In the genomic region with DNA sequence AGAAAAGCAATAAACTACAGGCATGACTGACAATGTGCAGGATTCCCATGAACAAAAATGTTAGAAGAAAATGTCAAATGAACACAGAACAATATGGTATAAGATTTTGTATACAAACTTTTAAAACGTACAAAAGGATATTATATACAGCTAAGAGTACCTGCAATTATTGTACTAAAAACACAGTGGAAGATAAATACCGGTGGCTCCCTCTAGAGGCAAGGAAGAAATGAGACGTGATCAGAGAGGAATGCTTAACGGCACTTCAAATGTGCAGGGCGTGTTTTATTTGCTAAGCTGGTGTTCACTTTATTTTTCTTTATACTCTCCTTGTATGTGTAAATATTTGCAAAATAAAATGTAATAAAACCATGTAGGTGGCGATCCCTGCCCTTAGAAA, we compare ENCODE assay signal across 8 cellular contexts.
DNase-seq lines count a peak whose midpoint lies in the region; ATAC-seq, FAIRE-seq and TF ChIP-seq lines count a peak whose summit lies in the region.

No MANE protein-coding gene starts in this region.

- TF ChIP-seq POLR2A in A549 (IDR thresholded peaks at IDR 0.05; ENCODE audit: low read length) (no peak), GM12892 (IDR thresholded peaks at IDR 0.05; ENCODE audit: low read depth, low read length) (no peak)

- H3K4me1 ChIP-seq in A549: no peaks in the 10 kb centered on the region

- TF ChIP-seq CTCF in A549 (IDR thresholded peaks at IDR 0.05): peak; percentile 40
- TF ChIP-seq CTCF in LNCAP (IDR thresholded peaks at IDR 0.05): peak; percentile 72

- WGBS in A549 (ENCODE audit: missing lambda C conversion rate): 3% methylated on average over 6 of the region's 6 CpGs

- no peak overlapping the region for H3K4me2 ChIP-seq in A549

- H3K27ac ChIP-seq in A549: no peak overlapping the region

- no peaks in the 10 kb centered on the region for H3K9me3 Mint-ChIP-seq in T-cell

- POLR2A ChIA-PET in A549 (lab: Yijun Ruan, JAX) (no interaction called here), T-cell (lab: Charles Lee) (no interaction called here)

- TF ChIP-seq EP300 in A549 (IDR thresholded peaks at IDR 0.05): no peak

- ATAC-seq in A549 (peak in 1 of 2 experiments; percentile 59; a peak in 2 of 6 replicates), T-cell (replicated peaks in 1 of 4) (peak; percentile 79 to 91 (median 84))

- peak; percentile 19 to 45; a peak in 3 of 5 replicates for TF ChIP-seq RAD21 in A549 (conservative IDR thresholded peaks at IDR 0.05 in 1 of 2, IDR thresholded peaks at IDR 0.05 in 1 of 2)

- peak; percentile 1 to 63 for DNase-seq in A549 (ENCODE audit: low read depth in 1 of 2, low spot score in 1 of 2)
- no peak for DNase-seq in GM12892 (ENCODE audit: insufficient read length)
- peak in 30 of 34 experiments; percentile 4 to 62 (median 42) for DNase-seq in T-cell
- DNase-seq in dermis microvascular lymphatic vessel endothelial cell (ENCODE audit: low read depth in 2 of 2): peak; percentile 43 to 46
- DNase-seq in myocyte (ENCODE audit: low read depth): peak; percentile 16
- no peak for DNase-seq in cerebellar nuclear complex (lab: John Stamatoyannopoulos, UW)
- no peak for DNase-seq in anterior cingulate cortex (lab: John Stamatoyannopoulos, UW)

- FAIRE-seq in A549 (lab: Jason Lieb, UNC): no peak
- FAIRE-seq in GM12892 (lab: Jason Lieb, UNC): peak; percentile 64

- H3K4me1 Mint-ChIP-seq in T-cell: peaks cover 14 to 22% (median 20%) of the 10 kb centered on the region in 3 donors

- H3K4me3 ChIP-seq in A549: no peak overlapping the region

- CTCF ChIA-PET in A549 (lab: Yijun Ruan, JAX): interaction anchor here (0.8 to 1.6 kb wide), 4 partner anchors 9 to 90 kb away, joined by 3 to 4 read pairs (median 4); no protein-coding TSS in a partner anchor
- CTCF ChIA-PET in T-cell (lab: Charles Lee): interaction anchor here (0.5 to 2.3 kb wide), 41 partner anchors 10 to 1630 kb away, joined by 3 to 17 read pairs (median 4); partner anchors contain the start of gene HSPA13 (in 1 of the 2)

- no peak overlapping the region for H3K4me3 Mint-ChIP-seq in T-cell

- no peaks in the 10 kb centered on the region for H3K9me3 ChIP-seq in A549

- H3K27ac Mint-ChIP-seq in T-cell: no peak overlapping the region

- H3K27me3 Mint-ChIP-seq in T-cell: no peaks in the 10 kb centered on the region

- no peaks in the 10 kb centered on the region for H3K36me3 Mint-ChIP-seq in T-cell

TF ChIP-seq in A549, 52 proteins besides CTCF, POLR2A, EP300 and RAD21:
- no peak for TF ChIP-seq USF2 (IDR thresholded peaks at IDR 0.05)
- no peak for TF ChIP-seq ESRRA (IDR thresholded peaks at IDR 0.05; ENCODE audit: borderline replicate concordance, low read length)
- no peak for TF ChIP-seq HOXA7 (CRISPR knock-in tag; IDR thresholded peaks at IDR 0.05)
- no peak for TF ChIP-seq BHLHE40 (IDR thresholded peaks at IDR 0.05; ENCODE audit: low read depth, low read length)
- no peak for TF ChIP-seq RCOR1 (IDR thresholded peaks at IDR 0.05; ENCODE audit: low read depth, low read length)

Comparison
In these comparisons a context has a peak if more than half of its experiments do, and no peak if none do; other contexts are left out.
1. DNase-seq: peak in A549 (2 of 2), T-cell (30 of 34), dermis microvascular lymphatic vessel endothelial cell (2 of 2) and myocyte (single experiment); none in GM12892 (single experiment), cerebellar nuclear complex (0 of 2) and anterior cingulate cortex (0 of 58).